In the genomic region with DNA sequence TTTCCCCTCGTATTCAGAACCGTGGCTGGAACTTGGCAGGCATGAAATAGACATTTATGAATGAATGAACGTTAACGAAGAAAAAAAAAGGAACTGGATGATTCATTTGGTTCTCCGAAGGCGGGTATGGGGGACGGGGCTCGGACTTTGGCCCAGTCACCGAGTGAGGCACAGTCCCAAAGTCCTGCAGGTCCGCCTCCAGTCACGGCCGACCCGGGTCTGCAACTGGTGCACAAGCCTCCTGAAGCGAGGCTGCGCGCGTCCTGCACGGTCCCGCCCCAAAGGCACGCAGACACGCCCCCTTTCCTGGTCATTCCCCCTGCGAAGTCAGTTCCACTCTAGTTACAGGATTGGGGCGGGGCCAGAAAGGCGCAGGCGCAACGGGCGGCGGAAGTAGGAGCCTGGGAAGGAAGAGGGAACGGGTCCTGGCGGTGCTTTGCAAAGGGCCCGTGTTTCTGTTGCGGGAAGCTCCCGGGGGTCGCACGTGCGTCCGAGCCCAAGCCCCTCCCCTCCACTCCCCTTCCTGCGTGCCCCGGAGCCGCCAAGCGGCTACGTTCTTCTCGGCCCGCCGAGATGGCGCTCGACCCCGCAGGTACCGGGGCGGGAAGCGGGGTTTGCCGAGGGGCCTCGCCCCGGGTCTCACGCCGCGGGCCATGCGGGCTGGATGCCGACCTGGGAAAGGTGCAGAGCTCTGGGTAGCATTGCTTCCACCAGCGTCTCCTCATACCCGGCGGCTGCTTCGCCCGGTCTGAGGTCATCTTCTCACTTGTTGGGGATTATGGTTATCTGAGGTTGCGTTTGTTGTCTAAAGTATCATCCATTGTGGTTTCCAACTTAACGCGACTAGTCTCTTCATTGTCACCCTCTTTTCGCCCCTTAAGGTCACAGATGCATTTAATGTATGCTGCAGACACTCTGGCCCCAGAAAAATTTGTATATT, we compare ENCODE assay signal across 1 cellular context.
TF ChIP-seq lines count a peak whose summit lies in the region.

A gene with protein sequence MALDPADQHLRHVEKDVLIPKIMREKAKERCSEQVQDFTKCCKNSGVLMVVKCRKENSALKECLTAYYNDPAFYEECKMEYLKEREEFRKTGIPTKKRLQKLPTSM (plus strand): TSS at position 399 of the 940 bp plus-strand sequence. CDS start 175 bp downstream, at position 574.

TF ChIP-seq in HepG2, 621 proteins besides CTCF, POLR2A, EP300 and RAD21 (continued from another document and continues in another):
- TF ChIP-seq TP53 (CRISPR knock-in tag; conservative IDR thresholded peaks at IDR 0.05) (peak; percentile 79; the same call in 1 of the 2 replicates), EHMT2 (IDR thresholded peaks at IDR 0.05; ENCODE audit: borderline replicate concordance, low read depth, low read length) (no peak; the same call in 1 of the 2 replicates), GABPA (IDR thresholded peaks at IDR 0.05; ENCODE audit: low read depth, low read length) (peak; percentile 67), GABPA (CRISPR knock-in tag; IDR thresholded peaks at IDR 0.05; ENCODE audit: low read depth) (peak; percentile 87), NR2F2 (IDR thresholded peaks at IDR 0.05; ENCODE audit: borderline replicate concordance, low read depth) (no peak), ZBTB3 (CRISPR knock-in tag; IDR thresholded peaks at IDR 0.05; ENCODE audit: borderline replicate concordance, low read depth) (no peak), SRSF4 (IDR thresholded peaks at IDR 0.05; ENCODE audit: low read depth, low read length, poor library complexity, severe bottlenecking) (no peak), MZF1 (CRISPR knock-in tag; IDR thresholded peaks at IDR 0.05; ENCODE audit: borderline replicate concordance) (no peak), ZNF878 (CRISPR knock-in tag; IDR thresholded peaks at IDR 0.05) (peak; percentile 33; the same call in 1 of the 2 replicates), KDM1A (CRISPR knock-in tag; IDR thresholded peaks at IDR 0.05) (no peak), KDM3A (CRISPR knock-in tag; IDR thresholded peaks at IDR 0.05; ENCODE audit: low read depth) (peak; percentile 78; the same call in 1 of the 2 replicates), U2AF2 (IDR thresholded peaks at IDR 0.05; ENCODE audit: low read depth, low read length) (no peak), HCFC1 (IDR thresholded peaks at IDR 0.05; ENCODE audit: low read depth, low read length) (no peak), ZNF619 (CRISPR knock-in tag; IDR thresholded peaks at IDR 0.05) (peak; percentile 56; the same call in 1 of the 2 replicates), TCF12 (IDR thresholded peaks at IDR 0.05) (no peak), TCF12 (CRISPR knock-in tag; IDR thresholded peaks at IDR 0.05) (peak; percentile 65; the same call in 1 of the 2 replicates), NCOA1 (CRISPR knock-in tag; IDR thresholded peaks at IDR 0.05) (peak; percentile 88; the same call in 1 of the 2 replicates), KAT7 (CRISPR knock-in tag; IDR thresholded peaks at IDR 0.05; ENCODE audit: borderline replicate concordance) (peak; percentile 94; the same call in 1 of the 2 replicates), SRY (CRISPR knock-in tag; IDR thresholded peaks at IDR 0.05) (peak; percentile 90), MATR3 (CRISPR knock-in tag; IDR thresholded peaks at IDR 0.05) (no peak), NR1H2 (CRISPR knock-in tag; IDR thresholded peaks at IDR 0.05; ENCODE audit: borderline replicate concordance, low read depth) (peak; percentile 18; the same call in 1 of the 2 replicates), PHF5A (CRISPR knock-in tag; IDR thresholded peaks at IDR 0.05; ENCODE audit: low read depth, unreplicated experiment) (no peak), ERF (CRISPR knock-in tag; IDR thresholded peaks at IDR 0.05) (peak; percentile 92), NFKB2 (CRISPR knock-in tag; IDR thresholded peaks at IDR 0.05; ENCODE audit: borderline replicate concordance) (peak; percentile 98; the same call in 1 of the 2 replicates), PAX8 (CRISPR knock-in tag; IDR thresholded peaks at IDR 0.05; ENCODE audit: borderline replicate concordance) (no peak), ZNF792 (CRISPR knock-in tag; IDR thresholded peaks at IDR 0.05) (0 out of 2 replicates have a peak, but pooled peaks have one; percentile 54), ZFP62 (CRISPR knock-in tag; IDR thresholded peaks at IDR 0.05) (no peak), HHEX (CRISPR knock-in tag; IDR thresholded peaks at IDR 0.05) (no peak), MAZ (IDR thresholded peaks at IDR 0.05; ENCODE audit: borderline replicate concordance, low read depth, low read length) (peak; percentile 37; the same call in 1 of the 2 replicates), MAZ (CRISPR knock-in tag; IDR thresholded peaks at IDR 0.05; ENCODE audit: low read depth) (peak; percentile 88), PCBP2 (optimal IDR thresholded peaks at IDR 0.05; ENCODE audit: low read depth, low read length, poor library complexity, severe bottlenecking) (no peak), ATF7-NPFF (CRISPR knock-in tag; IDR thresholded peaks at IDR 0.05; ENCODE audit: low read depth) (peak; percentile 93), ZNF891 (CRISPR knock-in tag; IDR thresholded peaks at IDR 0.05) (peak; percentile 98), ZFP36L2 (CRISPR knock-in tag; IDR thresholded peaks at IDR 0.05) (no peak), GTF2F1 (IDR thresholded peaks at IDR 0.05; ENCODE audit: low read length) (no peak), NCOR1 (IDR thresholded peaks at IDR 0.05; ENCODE audit: borderline replicate concordance, low read length) (peak; percentile 72), FOXA3 (CRISPR knock-in tag; IDR thresholded peaks at IDR 0.05) (peak; percentile 47; the same call in 1 of the 2 replicates), SNAI1 (CRISPR knock-in tag; IDR thresholded peaks at IDR 0.05; ENCODE audit: borderline replicate concordance) (peak; percentile 76; the same call in 1 of the 2 replicates), ZKSCAN1 (IDR thresholded peaks at IDR 0.05; ENCODE audit: low read length) (no peak), GATAD2A (CRISPR knock-in tag; IDR thresholded peaks at IDR 0.05) (peak; percentile 29; the same call in 1 of the 2 replicates)
- TF ChIP-seq, protein P1, sequence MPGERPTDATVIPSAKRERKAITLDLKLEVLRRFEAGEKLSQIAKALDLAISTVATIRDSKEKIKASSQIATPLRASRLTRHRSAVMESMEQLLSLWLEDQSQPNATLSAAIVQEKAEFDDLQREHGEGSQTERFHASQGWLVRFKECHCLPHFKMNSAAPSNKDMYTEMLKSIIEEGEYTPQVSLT (CRISPR knock-in tag; IDR thresholded peaks at IDR 0.05; ENCODE audit: borderline replicate concordance, low read depth) = no peak
- TF ChIP-seq, protein P2, sequence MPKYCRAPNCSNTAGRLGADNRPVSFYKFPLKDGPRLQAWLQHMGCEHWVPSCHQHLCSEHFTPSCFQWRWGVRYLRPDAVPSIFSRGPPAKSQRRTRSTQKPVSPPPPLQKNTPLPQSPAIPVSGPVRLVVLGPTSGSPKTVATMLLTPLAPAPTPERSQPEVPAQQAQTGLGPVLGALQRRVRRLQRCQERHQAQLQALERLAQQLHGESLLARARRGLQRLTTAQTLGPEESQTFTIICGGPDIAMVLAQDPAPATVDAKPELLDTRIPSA (CRISPR knock-in tag; IDR thresholded peaks at IDR 0.05; ENCODE audit: borderline replicate concordance) = peak; percentile 78; the same call in 1 of the 2 replicates
- TF ChIP-seq, protein P3, sequence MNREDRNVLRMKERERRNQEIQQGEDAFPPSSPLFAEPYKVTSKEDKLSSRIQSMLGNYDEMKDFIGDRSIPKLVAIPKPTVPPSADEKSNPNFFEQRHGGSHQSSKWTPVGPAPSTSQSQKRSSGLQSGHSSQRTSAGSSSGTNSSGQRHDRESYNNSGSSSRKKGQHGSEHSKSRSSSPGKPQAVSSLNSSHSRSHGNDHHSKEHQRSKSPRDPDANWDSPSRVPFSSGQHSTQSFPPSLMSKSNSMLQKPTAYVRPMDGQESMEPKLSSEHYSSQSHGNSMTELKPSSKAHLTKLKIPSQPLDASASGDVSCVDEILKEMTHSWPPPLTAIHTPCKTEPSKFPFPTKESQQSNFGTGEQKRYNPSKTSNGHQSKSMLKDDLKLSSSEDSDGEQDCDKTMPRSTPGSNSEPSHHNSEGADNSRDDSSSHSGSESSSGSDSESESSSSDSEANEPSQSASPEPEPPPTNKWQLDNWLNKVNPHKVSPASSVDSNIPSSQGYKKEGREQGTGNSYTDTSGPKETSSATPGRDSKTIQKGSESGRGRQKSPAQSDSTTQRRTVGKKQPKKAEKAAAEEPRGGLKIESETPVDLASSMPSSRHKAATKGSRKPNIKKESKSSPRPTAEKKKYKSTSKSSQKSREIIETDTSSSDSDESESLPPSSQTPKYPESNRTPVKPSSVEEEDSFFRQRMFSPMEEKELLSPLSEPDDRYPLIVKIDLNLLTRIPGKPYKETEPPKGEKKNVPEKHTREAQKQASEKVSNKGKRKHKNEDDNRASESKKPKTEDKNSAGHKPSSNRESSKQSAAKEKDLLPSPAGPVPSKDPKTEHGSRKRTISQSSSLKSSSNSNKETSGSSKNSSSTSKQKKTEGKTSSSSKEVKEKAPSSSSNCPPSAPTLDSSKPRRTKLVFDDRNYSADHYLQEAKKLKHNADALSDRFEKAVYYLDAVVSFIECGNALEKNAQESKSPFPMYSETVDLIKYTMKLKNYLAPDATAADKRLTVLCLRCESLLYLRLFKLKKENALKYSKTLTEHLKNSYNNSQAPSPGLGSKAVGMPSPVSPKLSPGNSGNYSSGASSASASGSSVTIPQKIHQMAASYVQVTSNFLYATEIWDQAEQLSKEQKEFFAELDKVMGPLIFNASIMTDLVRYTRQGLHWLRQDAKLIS (CRISPR knock-in tag; IDR thresholded peaks at IDR 0.05) = peak; percentile 57; the same call in 1 of the 2 replicates
- TF ChIP-seq, protein P4, sequence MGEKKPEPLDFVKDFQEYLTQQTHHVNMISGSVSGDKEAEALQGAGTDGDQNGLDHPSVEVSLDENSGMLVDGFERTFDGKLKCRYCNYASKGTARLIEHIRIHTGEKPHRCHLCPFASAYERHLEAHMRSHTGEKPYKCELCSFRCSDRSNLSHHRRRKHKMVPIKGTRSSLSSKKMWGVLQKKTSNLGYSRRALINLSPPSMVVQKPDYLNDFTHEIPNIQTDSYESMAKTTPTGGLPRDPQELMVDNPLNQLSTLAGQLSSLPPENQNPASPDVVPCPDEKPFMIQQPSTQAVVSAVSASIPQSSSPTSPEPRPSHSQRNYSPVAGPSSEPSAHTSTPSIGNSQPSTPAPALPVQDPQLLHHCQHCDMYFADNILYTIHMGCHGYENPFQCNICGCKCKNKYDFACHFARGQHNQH (CRISPR knock-in tag; IDR thresholded peaks at IDR 0.05) = peak; percentile 75
- TF ChIP-seq, protein P5, sequence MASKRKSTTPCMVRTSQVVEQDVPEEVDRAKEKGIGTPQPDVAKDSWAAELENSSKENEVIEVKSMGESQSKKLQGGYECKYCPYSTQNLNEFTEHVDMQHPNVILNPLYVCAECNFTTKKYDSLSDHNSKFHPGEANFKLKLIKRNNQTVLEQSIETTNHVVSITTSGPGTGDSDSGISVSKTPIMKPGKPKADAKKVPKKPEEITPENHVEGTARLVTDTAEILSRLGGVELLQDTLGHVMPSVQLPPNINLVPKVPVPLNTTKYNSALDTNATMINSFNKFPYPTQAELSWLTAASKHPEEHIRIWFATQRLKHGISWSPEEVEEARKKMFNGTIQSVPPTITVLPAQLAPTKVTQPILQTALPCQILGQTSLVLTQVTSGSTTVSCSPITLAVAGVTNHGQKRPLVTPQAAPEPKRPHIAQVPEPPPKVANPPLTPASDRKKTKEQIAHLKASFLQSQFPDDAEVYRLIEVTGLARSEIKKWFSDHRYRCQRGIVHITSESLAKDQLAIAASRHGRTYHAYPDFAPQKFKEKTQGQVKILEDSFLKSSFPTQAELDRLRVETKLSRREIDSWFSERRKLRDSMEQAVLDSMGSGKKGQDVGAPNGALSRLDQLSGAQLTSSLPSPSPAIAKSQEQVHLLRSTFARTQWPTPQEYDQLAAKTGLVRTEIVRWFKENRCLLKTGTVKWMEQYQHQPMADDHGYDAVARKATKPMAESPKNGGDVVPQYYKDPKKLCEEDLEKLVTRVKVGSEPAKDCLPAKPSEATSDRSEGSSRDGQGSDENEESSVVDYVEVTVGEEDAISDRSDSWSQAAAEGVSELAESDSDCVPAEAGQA (IDR thresholded peaks at IDR 0.05; ENCODE audit: low read depth) = no peak
- TF ChIP-seq, protein P5 (CRISPR knock-in tag; IDR thresholded peaks at IDR 0.05; ENCODE audit: borderline replicate concordance) = peak; percentile 25; the same call in 1 of the 2 replicates
- TF ChIP-seq, protein P6, sequence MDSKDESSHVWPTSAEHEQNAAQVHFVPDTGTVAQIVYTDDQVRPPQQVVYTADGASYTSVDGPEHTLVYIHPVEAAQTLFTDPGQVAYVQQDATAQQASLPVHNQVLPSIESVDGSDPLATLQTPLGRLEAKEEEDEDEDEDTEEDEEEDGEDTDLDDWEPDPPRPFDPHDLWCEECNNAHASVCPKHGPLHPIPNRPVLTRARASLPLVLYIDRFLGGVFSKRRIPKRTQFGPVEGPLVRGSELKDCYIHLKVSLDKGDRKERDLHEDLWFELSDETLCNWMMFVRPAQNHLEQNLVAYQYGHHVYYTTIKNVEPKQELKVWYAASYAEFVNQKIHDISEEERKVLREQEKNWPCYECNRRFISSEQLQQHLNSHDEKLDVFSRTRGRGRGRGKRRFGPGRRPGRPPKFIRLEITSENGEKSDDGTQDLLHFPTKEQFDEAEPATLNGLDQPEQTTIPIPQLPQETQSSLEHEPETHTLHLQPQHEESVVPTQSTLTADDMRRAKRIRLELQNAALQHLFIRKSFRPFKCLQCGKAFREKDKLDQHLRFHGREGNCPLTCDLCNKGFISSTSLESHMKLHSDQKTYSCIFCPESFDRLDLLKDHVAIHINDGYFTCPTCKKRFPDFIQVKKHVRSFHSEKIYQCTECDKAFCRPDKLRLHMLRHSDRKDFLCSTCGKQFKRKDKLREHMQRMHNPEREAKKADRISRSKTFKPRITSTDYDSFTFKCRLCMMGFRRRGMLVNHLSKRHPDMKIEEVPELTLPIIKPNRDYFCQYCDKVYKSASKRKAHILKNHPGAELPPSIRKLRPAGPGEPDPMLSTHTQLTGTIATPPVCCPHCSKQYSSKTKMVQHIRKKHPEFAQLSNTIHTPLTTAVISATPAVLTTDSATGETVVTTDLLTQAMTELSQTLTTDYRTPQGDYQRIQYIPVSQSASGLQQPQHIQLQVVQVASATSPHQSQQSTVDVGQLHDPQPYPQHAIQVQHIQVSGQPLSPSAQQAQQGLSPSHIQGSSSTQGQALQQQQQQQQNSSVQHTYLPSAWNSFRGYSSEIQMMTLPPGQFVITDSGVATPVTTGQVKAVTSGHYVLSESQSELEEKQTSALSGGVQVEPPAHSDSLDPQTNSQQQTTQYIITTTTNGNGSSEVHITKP (CRISPR knock-in tag; IDR thresholded peaks at IDR 0.05; ENCODE audit: low read depth) = peak; percentile 84
